16 cellular contexts compared by ENCODE assay signal in the genomic region with DNA sequence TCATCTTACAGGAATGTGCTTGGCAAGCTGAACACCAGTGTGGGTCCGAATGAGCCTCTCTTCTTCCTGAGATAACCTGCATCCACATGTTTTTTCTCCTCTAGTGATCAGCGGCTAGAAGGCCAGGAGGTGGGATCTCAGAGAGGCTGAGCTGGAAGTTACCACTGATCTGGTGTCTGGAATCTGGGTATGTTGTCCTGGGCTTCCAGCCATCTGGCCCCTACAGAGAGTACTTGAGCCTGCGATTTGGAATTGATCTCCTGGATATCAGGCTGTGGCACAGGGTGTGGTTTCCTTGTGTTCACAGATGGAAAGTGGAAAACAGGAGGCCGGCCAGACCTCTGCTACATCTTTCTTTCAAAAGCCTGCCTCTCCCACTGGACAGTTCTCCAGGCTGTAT. TPM values are rescaled to one million over a fixed set of nuclear protein-coding genes. Genes with fewer than 3 reads are reported as not detected.
DNase-seq lines count a peak whose midpoint lies in the region; ATAC-seq and TF ChIP-seq lines count a peak whose summit lies in the region.
"Had no signal": no experiment of that assay in that cellular context is flagged by ENCODE, and none has a peak within 500 bp of the region (broad histone marks: within the 10 kb centered on the region; RNA-seq: fewer than 3 reads in every experiment).

No MANE protein-coding gene starts in this region.

- H3K4me3 Mint-ChIP-seq in T-helper 17 cell, result no peak overlapping the region
- H3K4me3 Mint-ChIP-seq: activated naive CD8-positive, alpha-beta T cell treated with anti-CD3 and anti-CD28 coated beads, Interleukin-2, amount 50 U/mL, for 24 hours; activated T-cell treated with anti-CD3 and anti-CD28 coated beads, Interleukin-2, amount 50 U/mL, for 24 hours; memory B cell had no signal

- H3K36me3 Mint-ChIP-seq in T-helper 17 cell (ENCODE audit: low read depth), result no peaks in the 10 kb centered on the region

- peak; percentile 67 for DNase-seq in DMS 273 treated with DMSO at 0.1 percent for 48 hours (lab: John Stamatoyannopoulos, UW)
- DNase-seq in NCI-H524 (lab: John Stamatoyannopoulos, UW), result peak; percentile 83 to 94
- DNase-seq in sciatic nerve (ENCODE audit: low spot score), result peak; percentile 76
- DNase-seq in HuH-7 (ENCODE audit: low spot score), result no peak
- DNase-seq in G401 (ENCODE audit: low spot score), result no peak
- DNase-seq in suprapubic skin (ENCODE audit: low spot score in 2 of 2), result no peak
- no peak for DNase-seq in T-helper 17 cell
- DNase-seq: activated CD4-positive, alpha-beta T cell treated with anti-CD3 and anti-CD28 coated beads for 4 hours; activated naive CD8-positive, alpha-beta T cell treated with anti-CD3 and anti-CD28 coated beads, Interleukin-2, amount 50 U/mL, for 24 hours; activated T-cell treated with anti-CD3 and anti-CD28 coated beads, Interleukin-2, amount 50 U/mL, for 24 hours; C1 segment of cervical spinal cord; occipital lobe had no signal

- TF ChIP-seq EP300 in gastroesophageal sphincter (IDR thresholded peaks at IDR 0.05), result no peak
- no peak for TF ChIP-seq EP300 in suprapubic skin (IDR thresholded peaks at IDR 0.05)

- peaks cover 16% of the 10 kb centered on the region for H3K4me1 Mint-ChIP-seq in T-helper 17 cell

- TF ChIP-seq CTCF in gastroesophageal sphincter (IDR thresholded peaks at IDR 0.05), result no peak
- no peak for TF ChIP-seq CTCF in suprapubic skin (IDR thresholded peaks at IDR 0.05)

- intact Hi-C loops in sciatic nerve (cut with DNase I), result no loop called here

- ATAC-seq in gastroesophageal sphincter, result peak; percentile 79
- peak; percentile 92 for ATAC-seq in sciatic nerve
- no peak for ATAC-seq in T-helper 17 cell
- ATAC-seq: activated naive CD8-positive, alpha-beta T cell treated with anti-CD3 and anti-CD28 coated beads, Interleukin-2, amount 50 U/mL, for 24 hours had no signal

- H3K36me3 ChIP-seq in gastroesophageal sphincter, result peaks cover 0 to 23% of the 10 kb centered on the region in 2 donors
- H3K36me3 ChIP-seq in suprapubic skin, result peaks cover 4% of the 10 kb centered on the region

- H3K27ac Mint-ChIP-seq in T-helper 17 cell, result no peak overlapping the region
- H3K27ac Mint-ChIP-seq: activated naive CD8-positive, alpha-beta T cell treated with anti-CD3 and anti-CD28 coated beads, Interleukin-2, amount 50 U/mL, for 24 hours; activated T-cell treated with anti-CD3 and anti-CD28 coated beads, Interleukin-2, amount 50 U/mL, for 24 hours; memory B cell had no signal

- H3K4me3 ChIP-seq in gastroesophageal sphincter (no peak overlapping the region), suprapubic skin (no peak overlapping the region)
- H3K4me3 ChIP-seq: coronary artery, esophagus muscularis mucosa had no signal

- peaks cover 18% of the 10 kb centered on the region for H3K27me3 Mint-ChIP-seq in T-helper 17 cell
- H3K27me3 Mint-ChIP-seq: activated naive CD8-positive, alpha-beta T cell treated with anti-CD3 and anti-CD28 coated beads, Interleukin-2, amount 50 U/mL, for 24 hours; activated T-cell treated with anti-CD3 and anti-CD28 coated beads, Interleukin-2, amount 50 U/mL, for 24 hours had no signal

- no peak for TF ChIP-seq POLR2A in gastroesophageal sphincter (IDR thresholded peaks at IDR 0.05)
- TF ChIP-seq POLR2A in suprapubic skin (IDR thresholded peaks at IDR 0.05), result no peak

- H3K4me1 ChIP-seq in gastroesophageal sphincter (peaks cover 0 to 31% (median 0%) of the 10 kb centered on the region in 3 donors), suprapubic skin (peaks cover 16% of the 10 kb centered on the region)

- in situ Hi-C loops in G401 (cut with HindIII; ENCODE audit: low sequenced_read_pairs), result no loop called here

- H3K27ac ChIP-seq in gastroesophageal sphincter (peak overlapping the region in 2 of 4 donors; percentile 29 to 48), suprapubic skin (no peak overlapping the region)

- H3K9me3 ChIP-seq in gastroesophageal sphincter (no peaks in the 10 kb centered on the region), suprapubic skin (no peaks in the 10 kb centered on the region), T-helper 17 cell (ENCODE audit: control insufficient read depth, low read length, poor library complexity, severe bottlenecking) (no peaks in the 10 kb centered on the region)
- H3K9me3 ChIP-seq: esophagus muscularis mucosa had no signal

- H3K27me3 ChIP-seq in gastroesophageal sphincter, result no peaks in the 10 kb centered on the region
- H3K27me3 ChIP-seq in suprapubic skin, result no peaks in the 10 kb centered on the region
- H3K27me3 ChIP-seq: esophagus muscularis mucosa had no signal

- 65% methylated on average over 2 of the region's 4 CpGs; no CpG with 5 or more reads in 1 of the 2 donors for WGBS in gastroesophageal sphincter (ENCODE audit: low coverage in 1 of 2), 2 donors
- WGBS in suprapubic skin, result 37% methylated on average over 4 of the region's 4 CpGs

RNA-seq across cellular contexts. Expression of gene SULF2, which starts 35.9 kb away (rescaled TPM):
- total RNA-seq in gastroesophageal sphincter, result 100 to 1,000 TPM in 1 of 4 donors, 10 to 100 TPM in 3; 41.2 to 177 (median 62.3) TPM
- 79.2 TPM for total RNA-seq in sciatic nerve
- total RNA-seq in G401 (2014; rRNA removed; shearing (Covaris generic)), result 27.9 and 44.8 TPM in 2 replicates
- total RNA-seq in suprapubic skin, result 10 to 100 TPM; 28.4 to 95.4 (median 57.5) TPM
- total RNA-seq in T-helper 17 cell, result 1 to 10 TPM; 4.2 to 6.5 TPM

Comparison
In these comparisons a context has a peak if more than half of its experiments do, and no peak if none do; other contexts are left out.
1. DNase-seq: peak in DMS 273 treated with DMSO at 0.1 percent for 48 hours (single experiment), NCI-H524 (2 of 2) and sciatic nerve (single experiment); none in HuH-7 (single experiment), G401 (single experiment), suprapubic skin (0 of 2) and T-helper 17 cell (0 of 3).